Comparison of ENCODE assay signal across 1 cellular context in genomic region chr9:113578877-113579269, GRCh38.
TF ChIP-seq lines count a peak whose summit lies in the region.

No MANE protein-coding gene starts in this region.

TF ChIP-seq in HEK293, 187 proteins besides CTCF, POLR2A, EP300 and RAD21 (continued from another document):
- TF ChIP-seq ZBTB6 (tag by site-specific recombination; IDR thresholded peaks at IDR 0.05) = no peak
- TF ChIP-seq, protein P1, sequence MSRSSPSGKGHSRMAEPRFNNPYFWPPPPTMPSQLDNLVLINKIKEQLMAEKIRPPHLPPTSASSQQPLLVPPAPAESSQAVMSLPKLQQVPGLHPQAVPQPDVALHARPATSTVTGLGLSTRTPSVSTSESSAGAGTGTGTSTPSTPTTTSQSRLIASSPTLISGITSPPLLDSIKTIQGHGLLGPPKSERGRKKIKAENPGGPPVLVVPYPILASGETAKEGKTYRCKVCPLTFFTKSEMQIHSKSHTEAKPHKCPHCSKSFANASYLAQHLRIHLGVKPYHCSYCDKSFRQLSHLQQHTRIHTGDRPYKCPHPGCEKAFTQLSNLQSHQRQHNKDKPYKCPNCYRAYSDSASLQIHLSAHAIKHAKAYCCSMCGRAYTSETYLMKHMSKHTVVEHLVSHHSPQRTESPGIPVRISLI (tag by site-specific recombination; IDR thresholded peaks at IDR 0.05) = no peak
- TF ChIP-seq ZIC2 (tag by site-specific recombination; IDR thresholded peaks at IDR 0.05) = 0 out of 2 replicates have a peak, but pooled peaks have one; percentile 22
- TF ChIP-seq ZBTB17 (tag by site-specific recombination; IDR thresholded peaks at IDR 0.05) = 0 out of 2 replicates have a peak, but pooled peaks have one; percentile 43
- TF ChIP-seq MYNN (tag by site-specific recombination; IDR thresholded peaks at IDR 0.05; ENCODE audit: borderline replicate concordance) = no peak
- TF ChIP-seq ZNF214 (tag by site-specific recombination; IDR thresholded peaks at IDR 0.05; ENCODE audit: borderline replicate concordance) = no peak
- TF ChIP-seq ZNF610 (tag by site-specific recombination; IDR thresholded peaks at IDR 0.05; ENCODE audit: borderline replicate concordance) = no peak
- TF ChIP-seq, protein P2, sequence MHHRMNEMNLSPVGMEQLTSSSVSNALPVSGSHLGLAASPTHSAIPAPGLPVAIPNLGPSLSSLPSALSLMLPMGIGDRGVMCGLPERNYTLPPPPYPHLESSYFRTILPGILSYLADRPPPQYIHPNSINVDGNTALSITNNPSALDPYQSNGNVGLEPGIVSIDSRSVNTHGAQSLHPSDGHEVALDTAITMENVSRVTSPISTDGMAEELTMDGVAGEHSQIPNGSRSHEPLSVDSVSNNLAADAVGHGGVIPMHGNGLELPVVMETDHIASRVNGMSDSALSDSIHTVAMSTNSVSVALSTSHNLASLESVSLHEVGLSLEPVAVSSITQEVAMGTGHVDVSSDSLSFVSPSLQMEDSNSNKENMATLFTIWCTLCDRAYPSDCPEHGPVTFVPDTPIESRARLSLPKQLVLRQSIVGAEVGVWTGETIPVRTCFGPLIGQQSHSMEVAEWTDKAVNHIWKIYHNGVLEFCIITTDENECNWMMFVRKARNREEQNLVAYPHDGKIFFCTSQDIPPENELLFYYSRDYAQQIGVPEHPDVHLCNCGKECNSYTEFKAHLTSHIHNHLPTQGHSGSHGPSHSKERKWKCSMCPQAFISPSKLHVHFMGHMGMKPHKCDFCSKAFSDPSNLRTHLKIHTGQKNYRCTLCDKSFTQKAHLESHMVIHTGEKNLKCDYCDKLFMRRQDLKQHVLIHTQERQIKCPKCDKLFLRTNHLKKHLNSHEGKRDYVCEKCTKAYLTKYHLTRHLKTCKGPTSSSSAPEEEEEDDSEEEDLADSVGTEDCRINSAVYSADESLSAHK (tag by site-specific recombination; IDR thresholded peaks at IDR 0.05) = no peak
- TF ChIP-seq ZNF514 (tag by site-specific recombination; IDR thresholded peaks at IDR 0.05) = no peak
- TF ChIP-seq ZSCAN30 (tag by site-specific recombination; IDR thresholded peaks at IDR 0.05) = no peak
